In genomic region chr3:19264424-19264823, GRCh38 we compare ENCODE assay signal across 16 cellular contexts.
"Had no signal": no experiment of that assay in that cellular context is flagged by ENCODE, and none has a peak within 500 bp of the region (broad histone marks: within the 10 kb centered on the region; RNA-seq: fewer than 3 reads in every experiment).

No MANE protein-coding gene starts in this region.

- H3K4me1 Mint-ChIP-seq: activated naive CD8-positive, alpha-beta T cell treated with anti-CD3 and anti-CD28 coated beads for 36 hours; mesothelial cell of epicardium had no signal

- H3K36me3 Mint-ChIP-seq: activated CD4-positive, alpha-beta memory T cell treated with anti-CD3 and anti-CD28 coated beads for 36 hours; activated naive CD8-positive, alpha-beta T cell treated with anti-CD3 and anti-CD28 coated beads for 36 hours; mesothelial cell of epicardium; neural progenitor cell had no signal

- H2AFZ ChIP-seq: neural progenitor cell had no signal

- H3K4me2 ChIP-seq: neural progenitor cell had no signal

- ATAC-seq: activated T-cell treated with anti-CD3 and anti-CD28 coated beads, Interleukin-2, amount 50 U/mL, for 4 hours had no signal

- H3K27me3 Mint-ChIP-seq: activated CD4-positive, alpha-beta memory T cell treated with anti-CD3 and anti-CD28 coated beads for 36 hours; activated naive CD8-positive, alpha-beta T cell treated with anti-CD3 and anti-CD28 coated beads for 36 hours had no signal

- DNase-seq: activated CD4-positive, alpha-beta memory T cell treated with anti-CD3 and anti-CD28 coated beads for 36 hours; activated CD4-positive, CD25-positive, alpha-beta regulatory T cell treated with anti-CD3 and anti-CD28 coated beads, Interleukin-2, amount 50 U/mL, for 72 hours; activated gamma-delta T cell treated with Interleukin-2 at 50 U/mL for 16 hours; activated naive CD8-positive, alpha-beta T cell treated with anti-CD3 and anti-CD28 coated beads for 36 hours; activated T-cell treated with anti-CD3 and anti-CD28 coated beads, Interleukin-2, amount 50 U/mL, for 4 hours; endodermal cell; erythroblast; hypothalamus; kidney glomerular epithelial cell; ovary; stimulated activated CD4-positive, alpha-beta T cell treated with anti-CD3 and anti-CD28 coated beads, Interleukin-15, amount 100 ng/mL, for 24 hours; stimulated activated CD4-positive, alpha-beta T cell treated with anti-CD3 and anti-CD28 coated beads, Interleukin-4, amount 100 ng/mL, for 24 hours; stomach had no signal

- H3K9ac ChIP-seq: neural progenitor cell had no signal

- H3K27ac ChIP-seq: neural progenitor cell, ovary, stomach, thoracic aorta had no signal

- H3K4me1 ChIP-seq: stomach had no signal

- H3K9me3 Mint-ChIP-seq: activated CD4-positive, alpha-beta memory T cell treated with anti-CD3 and anti-CD28 coated beads for 36 hours; activated naive CD8-positive, alpha-beta T cell treated with anti-CD3 and anti-CD28 coated beads for 36 hours; activated T-cell treated with anti-CD3 and anti-CD28 coated beads, Interleukin-2, amount 50 U/mL, for 4 hours; endodermal cell; mesothelial cell of epicardium; neural progenitor cell had no signal

- H3K4me3 ChIP-seq: neural progenitor cell, ovary, stomach, thoracic aorta had no signal

- H3K36me3 ChIP-seq: neural progenitor cell, ovary, stomach, thoracic aorta had no signal

- H3K27ac Mint-ChIP-seq: activated CD4-positive, alpha-beta memory T cell treated with anti-CD3 and anti-CD28 coated beads for 36 hours; activated naive CD8-positive, alpha-beta T cell treated with anti-CD3 and anti-CD28 coated beads for 36 hours; endodermal cell; mesothelial cell of epicardium; neural progenitor cell had no signal

- H3K4me3 Mint-ChIP-seq: activated CD4-positive, alpha-beta memory T cell treated with anti-CD3 and anti-CD28 coated beads for 36 hours; activated naive CD8-positive, alpha-beta T cell treated with anti-CD3 and anti-CD28 coated beads for 36 hours; activated T-cell treated with anti-CD3 and anti-CD28 coated beads, Interleukin-2, amount 50 U/mL, for 4 hours; endodermal cell; mesothelial cell of epicardium; neural progenitor cell had no signal

- H3K27me3 ChIP-seq: neural progenitor cell, ovary, stomach had no signal
